24 cellular contexts compared by ENCODE assay signal in the genomic region with DNA sequence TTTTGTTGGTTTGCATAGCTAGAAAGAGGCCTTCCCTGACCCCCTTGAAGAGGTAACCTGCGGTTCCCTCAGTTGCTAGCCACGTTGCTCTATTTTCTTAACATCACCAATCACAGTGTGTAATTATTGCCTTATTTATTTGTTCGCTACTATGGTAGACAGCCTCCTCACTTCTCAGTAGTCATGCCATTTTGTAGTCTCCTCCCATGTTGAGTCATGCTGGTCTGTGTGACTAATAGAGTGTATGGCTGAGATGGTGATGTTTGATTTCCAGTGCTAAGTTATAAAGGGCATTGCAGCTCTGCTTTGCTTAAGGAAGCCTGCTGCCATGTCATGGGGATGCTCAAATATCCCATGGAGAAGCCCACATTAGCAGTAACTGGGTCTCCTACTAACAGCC.
DNase-seq lines count a peak whose midpoint lies in the region; ATAC-seq, FAIRE-seq and TF ChIP-seq lines count a peak whose summit lies in the region.
"Had no signal": no experiment of that assay in that cellular context is flagged by ENCODE, and none has a peak within 500 bp of the region (broad histone marks: within the 10 kb centered on the region; RNA-seq: fewer than 3 reads in every experiment).

No MANE protein-coding gene starts in this region.

- CTCF ChIA-PET in A673 (lab: Charles Lee) = no interaction called here

- TF ChIP-seq POLR2A in H54 (IDR thresholded peaks at IDR 0.05; ENCODE audit: low read depth, low read length) (no peak), heart left ventricle (IDR thresholded peaks at IDR 0.05) (no peak)

- H3K27ac ChIP-seq in A673 (ENCODE audit: low read depth, low read length, poor library complexity, severe bottlenecking) (no peak overlapping the region), fibroblast of lung (ENCODE audit: insufficient read depth, low read length) (no peak overlapping the region), heart left ventricle (no peak overlapping the region)
- H3K27ac ChIP-seq: cardiac muscle cell, esophagus squamous epithelium, KMS-11, ovary, sigmoid colon had no signal

- ATAC-seq in GM19328 (IDR thresholded peaks at IDR 0.05; ENCODE audit: unreplicated experiment) (no peak), heart left ventricle (no peak), HG03571 (IDR thresholded peaks at IDR 0.05; ENCODE audit: unreplicated experiment) (no peak)
- ATAC-seq: activated T-cell treated with anti-CD3 and anti-CD28 coated beads, Interleukin-2, amount 50 U/mL, for 4 hours; HCT116; naive thymus-derived CD8-positive, alpha-beta T cell; Right ventricle myocardium inferior; T-cell had no signal

- no peak overlapping the region for H2AFZ ChIP-seq in fibroblast of lung (ENCODE audit: low read length)

- H3K4me3 ChIP-seq in A673 (ENCODE audit: low read depth, low read length, poor library complexity, severe bottlenecking) (no peak overlapping the region), fibroblast of lung (replicated peaks in 1 of 4; ENCODE audit: control extremely low read depth in 1 of 4, insufficient read depth in 1 of 4, low read depth in 3 of 4, low read length in 4 of 4) (no peak overlapping the region), heart left ventricle (no peak overlapping the region)
- H3K4me3 ChIP-seq: cardiac muscle cell, esophagus squamous epithelium, ovary, sigmoid colon had no signal

- BruUV-seq in A673 (replicated peaks; lab: Mats Ljungman, UMichigan) = no TSS peak

- no peaks in the 10 kb centered on the region for H4K20me1 ChIP-seq in fibroblast of lung (ENCODE audit: control insufficient read depth, extremely low read depth, insufficient read depth, low read length)

- H3K79me2 ChIP-seq in fibroblast of lung (ENCODE audit: control insufficient read depth, insufficient read depth, low read length) = no peaks in the 10 kb centered on the region

- DNase-seq in A673 (ENCODE audit: low spot score) = peak; percentile 6
- DNase-seq in H54 (ENCODE audit: insufficient read length, low spot score) = peak; percentile 17
- peak; percentile 56 for DNase-seq in RPMI7951 (ENCODE audit: low read depth)
- peak; percentile 0 to 3 for DNase-seq in fibroblast of lung (ENCODE audit: low read depth in 2 of 2)
- DNase-seq in heart left ventricle = no peak
- DNase-seq in pons (ENCODE audit: low spot score) = no peak
- DNase-seq: activated CD4-positive, alpha-beta memory T cell treated with anti-CD3 and anti-CD28 coated beads, Interleukin-2, amount 10 ng/mL, durations not matched to agents 7 days and 5 days; activated T-cell treated with anti-CD3 and anti-CD28 coated beads, Interleukin-2, amount 50 U/mL, for 4 hours; Caco-2; esophagus squamous epithelium; islet precursor cell; mesendoderm; naive thymus-derived CD8-positive, alpha-beta T cell; NCI-H1436; ovary; sigmoid colon; stimulated activated CD4-positive, alpha-beta T cell treated with anti-CD3 and anti-CD28 coated beads, Interleukin-2, amount 100 ng/mL, for 24 hours; T-cell had no signal

- H3K27me3 ChIP-seq in A673 (replicated peaks; ENCODE audit: insufficient read depth, low read depth, low read length, poor library complexity) (peaks cover 51% of the 10 kb centered on the region), fibroblast of lung (ENCODE audit: control insufficient read depth, insufficient read depth, low read length) (no peaks in the 10 kb centered on the region), heart left ventricle (peaks cover 0 to 33% (median 0%) of the 10 kb centered on the region in 9 donors)
- H3K27me3 ChIP-seq: ovary had no signal

- H3K9me3 ChIP-seq in A673 (ENCODE audit: low read depth, low read length, poor library complexity, severe bottlenecking) (no peaks in the 10 kb centered on the region), fibroblast of lung (ENCODE audit: control insufficient read depth, insufficient read depth, low read depth, low read length) (no peaks in the 10 kb centered on the region), heart left ventricle (peaks cover 0 to 4% (median 0%) of the 10 kb centered on the region in 12 donors)
- H3K9me3 ChIP-seq: Caco-2, esophagus squamous epithelium, ovary, sigmoid colon had no signal

- WGBS in heart left ventricle, 4 donors = 76 to 80% (median 77%) methylated on average over 3 of the region's 3 CpGs

- H3K36me3 ChIP-seq in A673 (ENCODE audit: insufficient read depth, low read length, poor library complexity, severe bottlenecking) (no peaks in the 10 kb centered on the region), fibroblast of lung (ENCODE audit: control insufficient read depth, insufficient read depth, low read length) (no peaks in the 10 kb centered on the region), heart left ventricle (no peaks in the 10 kb centered on the region)
- H3K36me3 ChIP-seq: cardiac muscle cell, esophagus squamous epithelium, ovary, sigmoid colon had no signal

- FAIRE-seq in H54 (lab: Jason Lieb, UNC) = peak; percentile 30

- intact Hi-C loops in A673 (cut with micrococcal nuclease; ENCODE audit: unreplicated experiment) = no loop called here
- intact Hi-C loops in heart left ventricle (cut with DNase I) = no loop called here

- TF ChIP-seq CTCF in A673 (conservative IDR thresholded peaks at IDR 0.05; ENCODE audit: low read depth, low read length) (no peak), fibroblast of lung (conservative IDR thresholded peaks at IDR 0.05 in 1 of 2, IDR thresholded peaks at IDR 0.05 in 1 of 2; ENCODE audit: low read depth in 1 of 2, low read length in 2 of 2) (no peak), heart left ventricle (IDR thresholded peaks at IDR 0.05) (no peak)

- H3K9ac ChIP-seq in fibroblast of lung (ENCODE audit: insufficient read depth, low read length) = no peak overlapping the region
- H3K9ac ChIP-seq: KMS-11 had no signal

- POLR2A ChIA-PET in A673 (lab: Charles Lee; ENCODE audit: low non-redundant PET) = no interaction called here

- H3K4me1 ChIP-seq in A673 (ENCODE audit: insufficient read depth, low read length, poor library complexity, severe bottlenecking) (no peaks in the 10 kb centered on the region), fibroblast of lung (ENCODE audit: control insufficient read depth, extremely low read depth, insufficient read depth, low read length) (no peaks in the 10 kb centered on the region), heart left ventricle (no peaks in the 10 kb centered on the region)
- H3K4me1 ChIP-seq: Caco-2, esophagus squamous epithelium, sigmoid colon had no signal

- no peak overlapping the region for H3K4me2 ChIP-seq in fibroblast of lung (ENCODE audit: extremely low read depth, insufficient read depth, low read length)
- H3K4me2 ChIP-seq: KMS-11 had no signal

Comparison
In these comparisons a context has a peak if more than half of its experiments do, and no peak if none do; other contexts are left out.
1. DNase-seq: peak in A673 (single experiment), H54 (single experiment), RPMI7951 (single experiment) and fibroblast of lung (2 of 2); none in heart left ventricle (0 of 5) and pons (single experiment).